24 cellular contexts compared by ENCODE assay signal in genomic region chr3:80350771-80351170, GRCh38.
"Had no signal": no experiment of that assay in that cellular context is flagged by ENCODE, and none has a peak within 500 bp of the region (broad histone marks: within the 10 kb centered on the region; RNA-seq: fewer than 3 reads in every experiment).

No MANE protein-coding gene starts in this region.

- H3K27ac Mint-ChIP-seq: natural killer cell; stimulated activated naive B cell treated with anti-CD40 and anti-IgM and Interleukin-4, amounts not matched to agents 10 μg/mL and 1 μg/mL and 100 μg/mL, for 72 hours; stimulated activated naive CD8-positive, alpha-beta T cell treated with anti-CD3 and anti-CD28 coated beads, Interleukin-15, Interleukin-2, amounts not matched to agents 100 ng/mL and 50 ng/mL, for 24 hours had no signal

- DNase-seq: dorsolateral prefrontal cortex; effector CD4-positive, alpha-beta T cell; foreskin keratinocyte; heart left ventricle; left cardiac atrium; left ventricle myocardium inferior; lower lobe of right lung; natural killer cell; occipital lobe; ovary; posterior cingulate gyrus; psoas muscle; right cardiac atrium; sigmoid colon; spleen; stimulated activated CD4-positive, alpha-beta T cell treated with anti-CD3 and anti-CD28 coated beads, Interleukin-4, amount 100 ng/mL, for 4 hours; stimulated activated naive B cell treated with anti-CD40 and anti-IgM and Interleukin-4, amounts not matched to agents 10 μg/mL and 1 μg/mL and 100 μg/mL, for 72 hours; transverse colon; upper lobe of right lung; uterus had no signal

- H3K79me2 ChIP-seq: hepatocyte had no signal

- H3K4me3 Mint-ChIP-seq: natural killer cell; stimulated activated naive B cell treated with anti-CD40 and anti-IgM and Interleukin-4, amounts not matched to agents 10 μg/mL and 1 μg/mL and 100 μg/mL, for 72 hours; stimulated activated naive CD8-positive, alpha-beta T cell treated with anti-CD3 and anti-CD28 coated beads, Interleukin-15, Interleukin-2, amounts not matched to agents 100 ng/mL and 50 ng/mL, for 24 hours had no signal

- H3K27me3 ChIP-seq: foreskin keratinocyte, gastroesophageal sphincter, heart left ventricle, hepatocyte, ovary, sigmoid colon, spleen, transverse colon, upper lobe of right lung, uterus had no signal

- H3K27ac ChIP-seq: dorsolateral prefrontal cortex, foreskin keratinocyte, gastroesophageal sphincter, heart left ventricle, hepatocyte, left ventricle myocardium inferior, lower lobe of right lung, ovary, psoas muscle, sigmoid colon, skin epidermis, spleen, transverse colon, upper lobe of right lung, uterus had no signal

- H3K4me1 Mint-ChIP-seq: natural killer cell; stimulated activated naive B cell treated with anti-CD40 and anti-IgM and Interleukin-4, amounts not matched to agents 10 μg/mL and 1 μg/mL and 100 μg/mL, for 72 hours had no signal

- H3K4me1 ChIP-seq: foreskin keratinocyte, gastroesophageal sphincter, heart left ventricle, left ventricle myocardium inferior, lower lobe of right lung, psoas muscle, sigmoid colon, spleen, transverse colon, upper lobe of right lung, uterus had no signal

- H3K9me3 ChIP-seq: gastroesophageal sphincter, lower lobe of right lung, ovary, psoas muscle, sigmoid colon, transverse colon, upper lobe of right lung, uterus had no signal

- H3K36me3 ChIP-seq: gastroesophageal sphincter, heart left ventricle, left ventricle myocardium inferior, lower lobe of right lung, ovary, sigmoid colon, spleen, transverse colon, upper lobe of right lung, uterus had no signal

- H2AFZ ChIP-seq: hepatocyte had no signal

- ATAC-seq: foreskin keratinocyte; gastroesophageal sphincter; heart left ventricle; left cardiac atrium; lower lobe of right lung; natural killer cell; right cardiac atrium; stimulated activated naive B cell treated with anti-CD40 and anti-IgM and Interleukin-4, amounts not matched to agents 10 μg/mL and 1 μg/mL and 100 μg/mL, for 72 hours; upper lobe of right lung had no signal

- H3K4me3 ChIP-seq: dorsolateral prefrontal cortex, gastroesophageal sphincter, heart left ventricle, hepatocyte, left ventricle myocardium inferior, lower lobe of right lung, ovary, psoas muscle, sigmoid colon, skin epidermis, spleen, transverse colon, upper lobe of right lung, uterus had no signal

- H3K36me3 Mint-ChIP-seq: natural killer cell; stimulated activated naive B cell treated with anti-CD40 and anti-IgM and Interleukin-4, amounts not matched to agents 10 μg/mL and 1 μg/mL and 100 μg/mL, for 72 hours had no signal

- H3K27me3 Mint-ChIP-seq: stimulated activated naive B cell treated with anti-CD40 and anti-IgM and Interleukin-4, amounts not matched to agents 10 μg/mL and 1 μg/mL and 100 μg/mL, for 72 hours; stimulated activated naive CD8-positive, alpha-beta T cell treated with anti-CD3 and anti-CD28 coated beads, Interleukin-15, Interleukin-2, amounts not matched to agents 100 ng/mL and 50 ng/mL, for 24 hours had no signal

- H3K4me2 ChIP-seq: hepatocyte had no signal
